In the genomic region with DNA sequence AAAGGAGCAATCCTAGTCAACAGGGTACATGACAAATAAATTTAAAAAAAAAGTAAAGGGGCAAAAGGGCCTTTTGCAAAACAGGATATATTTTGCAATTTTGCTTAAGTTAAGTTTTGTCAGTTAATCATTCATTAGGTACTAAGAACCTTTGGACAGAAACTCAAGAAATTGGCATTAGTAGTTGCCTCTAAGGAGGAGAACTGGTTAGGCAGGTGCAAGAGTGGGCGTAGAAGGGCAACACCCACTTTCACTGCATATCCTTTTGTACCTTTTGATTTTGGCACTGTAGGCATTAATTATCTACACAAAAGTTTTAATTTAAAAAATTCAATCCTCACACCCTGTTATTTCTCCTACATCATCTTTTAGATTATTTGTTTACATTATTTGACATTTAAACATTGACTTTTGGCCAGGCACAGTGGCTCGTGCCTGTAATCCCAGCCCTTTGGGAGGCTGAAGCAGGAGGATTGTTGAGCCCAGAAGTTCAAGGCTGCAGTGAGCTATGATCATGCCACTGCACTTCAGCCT, we compare ENCODE assay signal across 1 cellular context.
TF ChIP-seq lines count a peak whose summit lies in the region.

No MANE protein-coding gene starts in this region.

TF ChIP-seq in HepG2, 621 proteins besides CTCF, POLR2A, EP300 and RAD21 (continued from another document and continues in another):
- TF ChIP-seq, protein P1, sequence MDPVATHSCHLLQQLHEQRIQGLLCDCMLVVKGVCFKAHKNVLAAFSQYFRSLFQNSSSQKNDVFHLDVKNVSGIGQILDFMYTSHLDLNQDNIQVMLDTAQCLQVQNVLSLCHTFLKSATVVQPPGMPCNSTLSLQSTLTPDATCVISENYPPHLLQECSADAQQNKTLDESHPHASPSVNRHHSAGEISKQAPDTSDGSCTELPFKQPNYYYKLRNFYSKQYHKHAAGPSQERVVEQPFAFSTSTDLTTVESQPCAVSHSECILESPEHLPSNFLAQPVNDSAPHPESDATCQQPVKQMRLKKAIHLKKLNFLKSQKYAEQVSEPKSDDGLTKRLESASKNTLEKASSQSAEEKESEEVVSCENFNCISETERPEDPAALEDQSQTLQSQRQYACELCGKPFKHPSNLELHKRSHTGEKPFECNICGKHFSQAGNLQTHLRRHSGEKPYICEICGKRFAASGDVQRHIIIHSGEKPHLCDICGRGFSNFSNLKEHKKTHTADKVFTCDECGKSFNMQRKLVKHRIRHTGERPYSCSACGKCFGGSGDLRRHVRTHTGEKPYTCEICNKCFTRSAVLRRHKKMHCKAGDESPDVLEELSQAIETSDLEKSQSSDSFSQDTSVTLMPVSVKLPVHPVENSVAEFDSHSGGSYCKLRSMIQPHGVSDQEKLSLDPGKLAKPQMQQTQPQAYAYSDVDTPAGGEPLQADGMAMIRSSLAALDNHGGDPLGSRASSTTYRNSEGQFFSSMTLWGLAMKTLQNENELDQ (CRISPR knock-in tag; IDR thresholded peaks at IDR 0.05; ENCODE audit: borderline replicate concordance) = no peak
- TF ChIP-seq EHMT2 (IDR thresholded peaks at IDR 0.05; ENCODE audit: borderline replicate concordance, low read depth, low read length) = peak; percentile 47; the same call in 1 of the 2 replicates
- TF ChIP-seq, protein P2, sequence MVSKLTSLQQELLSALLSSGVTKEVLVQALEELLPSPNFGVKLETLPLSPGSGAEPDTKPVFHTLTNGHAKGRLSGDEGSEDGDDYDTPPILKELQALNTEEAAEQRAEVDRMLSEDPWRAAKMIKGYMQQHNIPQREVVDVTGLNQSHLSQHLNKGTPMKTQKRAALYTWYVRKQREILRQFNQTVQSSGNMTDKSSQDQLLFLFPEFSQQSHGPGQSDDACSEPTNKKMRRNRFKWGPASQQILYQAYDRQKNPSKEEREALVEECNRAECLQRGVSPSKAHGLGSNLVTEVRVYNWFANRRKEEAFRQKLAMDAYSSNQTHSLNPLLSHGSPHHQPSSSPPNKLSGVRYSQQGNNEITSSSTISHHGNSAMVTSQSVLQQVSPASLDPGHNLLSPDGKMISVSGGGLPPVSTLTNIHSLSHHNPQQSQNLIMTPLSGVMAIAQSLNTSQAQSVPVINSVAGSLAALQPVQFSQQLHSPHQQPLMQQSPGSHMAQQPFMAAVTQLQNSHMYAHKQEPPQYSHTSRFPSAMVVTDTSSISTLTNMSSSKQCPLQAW (CRISPR knock-in tag; IDR thresholded peaks at IDR 0.05) = 0 out of 2 replicates have a peak, but pooled peaks have one; percentile 31
- TF ChIP-seq ZNF264 (CRISPR knock-in tag; IDR thresholded peaks at IDR 0.05) = no peak
- no peak for TF ChIP-seq ZFP82 (CRISPR knock-in tag; IDR thresholded peaks at IDR 0.05; ENCODE audit: borderline replicate concordance)
- TF ChIP-seq PAF1 (CRISPR knock-in tag; IDR thresholded peaks at IDR 0.05) = no peak
- TF ChIP-seq NCOR1 (IDR thresholded peaks at IDR 0.05; ENCODE audit: borderline replicate concordance, low read length) = peak; percentile 82
- no peak for TF ChIP-seq ZNF274 (CRISPR knock-in tag; IDR thresholded peaks at IDR 0.05)
- no peak for TF ChIP-seq ZNF180 (CRISPR knock-in tag; IDR thresholded peaks at IDR 0.05; ENCODE audit: borderline replicate concordance, low read depth)
- no peak for TF ChIP-seq NKX3-1 (CRISPR knock-in tag; IDR thresholded peaks at IDR 0.05)
- no peak for TF ChIP-seq IKZF4 (CRISPR knock-in tag; IDR thresholded peaks at IDR 0.05; ENCODE audit: borderline replicate concordance, low read depth, not compliant biosample characterization)
- no peak for TF ChIP-seq CAMTA2 (CRISPR knock-in tag; IDR thresholded peaks at IDR 0.05; ENCODE audit: borderline replicate concordance)
- 0 out of 2 replicates have a peak, but pooled peaks have one; percentile 15 for TF ChIP-seq ZNF761 (CRISPR knock-in tag; conservative IDR thresholded peaks at IDR 0.05)
- TF ChIP-seq TAF15 (IDR thresholded peaks at IDR 0.05; ENCODE audit: low read depth, low read length, poor library complexity, severe bottlenecking) = no peak
- no peak for TF ChIP-seq KLF15 (CRISPR knock-in tag; IDR thresholded peaks at IDR 0.05; ENCODE audit: borderline replicate concordance)
- no peak for TF ChIP-seq ZNF552 (CRISPR knock-in tag; IDR thresholded peaks at IDR 0.05; ENCODE audit: borderline replicate concordance)
- TF ChIP-seq, protein P3, sequence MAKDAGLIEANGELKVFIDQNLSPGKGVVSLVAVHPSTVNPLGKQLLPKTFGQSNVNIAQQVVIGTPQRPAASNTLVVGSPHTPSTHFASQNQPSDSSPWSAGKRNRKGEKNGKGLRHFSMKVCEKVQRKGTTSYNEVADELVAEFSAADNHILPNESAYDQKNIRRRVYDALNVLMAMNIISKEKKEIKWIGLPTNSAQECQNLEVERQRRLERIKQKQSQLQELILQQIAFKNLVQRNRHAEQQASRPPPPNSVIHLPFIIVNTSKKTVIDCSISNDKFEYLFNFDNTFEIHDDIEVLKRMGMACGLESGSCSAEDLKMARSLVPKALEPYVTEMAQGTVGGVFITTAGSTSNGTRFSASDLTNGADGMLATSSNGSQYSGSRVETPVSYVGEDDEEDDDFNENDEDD (CRISPR knock-in tag; IDR thresholded peaks at IDR 0.05; ENCODE audit: borderline replicate concordance) = no peak
- no peak for TF ChIP-seq ZNF44 (CRISPR knock-in tag; IDR thresholded peaks at IDR 0.05)
- TF ChIP-seq ZNF780A (CRISPR knock-in tag; IDR thresholded peaks at IDR 0.05) = no peak
- TF ChIP-seq, protein P4, sequence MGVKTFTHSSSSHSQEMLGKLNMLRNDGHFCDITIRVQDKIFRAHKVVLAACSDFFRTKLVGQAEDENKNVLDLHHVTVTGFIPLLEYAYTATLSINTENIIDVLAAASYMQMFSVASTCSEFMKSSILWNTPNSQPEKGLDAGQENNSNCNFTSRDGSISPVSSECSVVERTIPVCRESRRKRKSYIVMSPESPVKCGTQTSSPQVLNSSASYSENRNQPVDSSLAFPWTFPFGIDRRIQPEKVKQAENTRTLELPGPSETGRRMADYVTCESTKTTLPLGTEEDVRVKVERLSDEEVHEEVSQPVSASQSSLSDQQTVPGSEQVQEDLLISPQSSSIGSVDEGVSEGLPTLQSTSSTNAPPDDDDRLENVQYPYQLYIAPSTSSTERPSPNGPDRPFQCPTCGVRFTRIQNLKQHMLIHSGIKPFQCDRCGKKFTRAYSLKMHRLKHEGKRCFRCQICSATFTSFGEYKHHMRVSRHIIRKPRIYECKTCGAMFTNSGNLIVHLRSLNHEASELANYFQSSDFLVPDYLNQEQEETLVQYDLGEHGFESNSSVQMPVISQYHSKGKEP (CRISPR knock-in tag; IDR thresholded peaks at IDR 0.05) = no peak
- TF ChIP-seq, protein P5, sequence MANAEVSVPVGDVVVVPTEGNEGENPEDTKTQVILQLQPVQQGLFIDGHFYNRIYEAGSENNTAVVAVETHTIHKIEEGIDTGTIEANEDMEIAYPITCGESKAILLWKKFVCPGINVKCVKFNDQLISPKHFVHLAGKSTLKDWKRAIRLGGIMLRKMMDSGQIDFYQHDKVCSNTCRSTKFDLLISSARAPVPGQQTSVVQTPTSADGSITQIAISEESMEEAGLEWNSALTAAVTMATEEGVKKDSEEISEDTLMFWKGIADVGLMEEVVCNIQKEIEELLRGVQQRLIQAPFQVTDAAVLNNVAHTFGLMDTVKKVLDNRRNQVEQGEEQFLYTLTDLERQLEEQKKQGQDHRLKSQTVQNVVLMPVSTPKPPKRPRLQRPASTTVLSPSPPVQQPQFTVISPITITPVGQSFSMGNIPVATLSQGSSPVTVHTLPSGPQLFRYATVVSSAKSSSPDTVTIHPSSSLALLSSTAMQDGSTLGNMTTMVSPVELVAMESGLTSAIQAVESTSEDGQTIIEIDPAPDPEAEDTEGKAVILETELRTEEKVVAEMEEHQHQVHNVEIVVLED (CRISPR knock-in tag; IDR thresholded peaks at IDR 0.05; ENCODE audit: borderline replicate concordance) = no peak
- TF ChIP-seq RBM39 (IDR thresholded peaks at IDR 0.05; ENCODE audit: low read depth, low read length, poor library complexity, severe bottlenecking) = no peak
- no peak for TF ChIP-seq GFI1 (CRISPR knock-in tag; IDR thresholded peaks at IDR 0.05; ENCODE audit: borderline replicate concordance)
- no peak for TF ChIP-seq ZSCAN12 (CRISPR knock-in tag; IDR thresholded peaks at IDR 0.05)
- TF ChIP-seq, protein P6, sequence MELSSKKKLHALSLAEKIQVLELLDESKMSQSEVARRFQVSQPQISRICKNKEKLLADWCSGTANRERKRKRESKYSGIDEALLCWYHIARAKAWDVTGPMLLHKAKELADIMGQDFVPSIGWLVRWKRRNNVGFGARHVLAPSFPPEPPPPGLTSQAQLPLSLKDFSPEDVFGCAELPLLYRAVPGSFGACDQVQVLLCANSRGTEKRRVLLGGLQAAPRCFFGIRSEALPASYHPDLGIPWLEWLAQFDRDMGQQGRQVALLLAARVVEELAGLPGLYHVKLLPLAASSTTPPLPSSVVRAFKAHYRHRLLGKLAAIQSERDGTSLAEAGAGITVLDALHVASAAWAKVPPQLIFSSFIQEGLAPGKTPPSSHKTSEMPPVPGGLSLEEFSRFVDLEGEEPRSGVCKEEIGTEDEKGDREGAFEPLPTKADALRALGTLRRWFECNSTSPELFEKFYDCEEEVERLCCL (CRISPR knock-in tag; IDR thresholded peaks at IDR 0.05; ENCODE audit: borderline replicate concordance) = no peak
- TF ChIP-seq HDAC1 (CRISPR knock-in tag; IDR thresholded peaks at IDR 0.05) = peak; percentile 58
- TF ChIP-seq, protein P7, sequence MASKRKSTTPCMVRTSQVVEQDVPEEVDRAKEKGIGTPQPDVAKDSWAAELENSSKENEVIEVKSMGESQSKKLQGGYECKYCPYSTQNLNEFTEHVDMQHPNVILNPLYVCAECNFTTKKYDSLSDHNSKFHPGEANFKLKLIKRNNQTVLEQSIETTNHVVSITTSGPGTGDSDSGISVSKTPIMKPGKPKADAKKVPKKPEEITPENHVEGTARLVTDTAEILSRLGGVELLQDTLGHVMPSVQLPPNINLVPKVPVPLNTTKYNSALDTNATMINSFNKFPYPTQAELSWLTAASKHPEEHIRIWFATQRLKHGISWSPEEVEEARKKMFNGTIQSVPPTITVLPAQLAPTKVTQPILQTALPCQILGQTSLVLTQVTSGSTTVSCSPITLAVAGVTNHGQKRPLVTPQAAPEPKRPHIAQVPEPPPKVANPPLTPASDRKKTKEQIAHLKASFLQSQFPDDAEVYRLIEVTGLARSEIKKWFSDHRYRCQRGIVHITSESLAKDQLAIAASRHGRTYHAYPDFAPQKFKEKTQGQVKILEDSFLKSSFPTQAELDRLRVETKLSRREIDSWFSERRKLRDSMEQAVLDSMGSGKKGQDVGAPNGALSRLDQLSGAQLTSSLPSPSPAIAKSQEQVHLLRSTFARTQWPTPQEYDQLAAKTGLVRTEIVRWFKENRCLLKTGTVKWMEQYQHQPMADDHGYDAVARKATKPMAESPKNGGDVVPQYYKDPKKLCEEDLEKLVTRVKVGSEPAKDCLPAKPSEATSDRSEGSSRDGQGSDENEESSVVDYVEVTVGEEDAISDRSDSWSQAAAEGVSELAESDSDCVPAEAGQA (IDR thresholded peaks at IDR 0.05; ENCODE audit: low read depth) = no peak
- TF ChIP-seq, protein P7 (CRISPR knock-in tag; IDR thresholded peaks at IDR 0.05; ENCODE audit: borderline replicate concordance) = no peak
- TF ChIP-seq ZNF7 (CRISPR knock-in tag; IDR thresholded peaks at IDR 0.05) = peak; percentile 99
- no peak for TF ChIP-seq RBFOX2 (IDR thresholded peaks at IDR 0.05; ENCODE audit: low read depth, low read length)
- TF ChIP-seq ZNF564 (CRISPR knock-in tag; IDR thresholded peaks at IDR 0.05) = no peak
- no peak for TF ChIP-seq ZNF335 (CRISPR knock-in tag; IDR thresholded peaks at IDR 0.05)
- TF ChIP-seq ZMAT3 (CRISPR knock-in tag; conservative IDR thresholded peaks at IDR 0.05) = no peak
- TF ChIP-seq, protein P8, sequence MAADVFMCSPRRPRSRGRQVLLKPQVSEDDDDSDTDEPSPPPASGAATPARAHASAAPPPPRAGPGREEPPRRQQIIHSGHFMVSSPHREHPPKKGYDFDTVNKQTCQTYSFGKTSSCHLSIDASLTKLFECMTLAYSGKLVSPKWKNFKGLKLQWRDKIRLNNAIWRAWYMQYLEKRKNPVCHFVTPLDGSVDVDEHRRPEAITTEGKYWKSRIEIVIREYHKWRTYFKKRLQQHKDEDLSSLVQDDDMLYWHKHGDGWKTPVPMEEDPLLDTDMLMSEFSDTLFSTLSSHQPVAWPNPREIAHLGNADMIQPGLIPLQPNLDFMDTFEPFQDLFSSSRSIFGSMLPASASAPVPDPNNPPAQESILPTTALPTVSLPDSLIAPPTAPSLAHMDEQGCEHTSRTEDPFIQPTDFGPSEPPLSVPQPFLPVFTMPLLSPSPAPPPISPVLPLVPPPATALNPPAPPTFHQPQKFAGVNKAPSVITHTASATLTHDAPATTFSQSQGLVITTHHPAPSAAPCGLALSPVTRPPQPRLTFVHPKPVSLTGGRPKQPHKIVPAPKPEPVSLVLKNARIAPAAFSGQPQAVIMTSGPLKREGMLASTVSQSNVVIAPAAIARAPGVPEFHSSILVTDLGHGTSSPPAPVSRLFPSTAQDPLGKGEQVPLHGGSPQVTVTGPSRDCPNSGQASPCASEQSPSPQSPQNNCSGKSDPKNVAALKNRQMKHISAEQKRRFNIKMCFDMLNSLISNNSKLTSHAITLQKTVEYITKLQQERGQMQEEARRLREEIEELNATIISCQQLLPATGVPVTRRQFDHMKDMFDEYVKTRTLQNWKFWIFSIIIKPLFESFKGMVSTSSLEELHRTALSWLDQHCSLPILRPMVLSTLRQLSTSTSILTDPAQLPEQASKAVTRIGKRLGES (CRISPR knock-in tag; IDR thresholded peaks at IDR 0.05; ENCODE audit: borderline replicate concordance) = no peak
- no peak for TF ChIP-seq ZNF557 (CRISPR knock-in tag; IDR thresholded peaks at IDR 0.05)
- no peak for TF ChIP-seq ARNT (IDR thresholded peaks at IDR 0.05)
- TF ChIP-seq, protein P9, sequence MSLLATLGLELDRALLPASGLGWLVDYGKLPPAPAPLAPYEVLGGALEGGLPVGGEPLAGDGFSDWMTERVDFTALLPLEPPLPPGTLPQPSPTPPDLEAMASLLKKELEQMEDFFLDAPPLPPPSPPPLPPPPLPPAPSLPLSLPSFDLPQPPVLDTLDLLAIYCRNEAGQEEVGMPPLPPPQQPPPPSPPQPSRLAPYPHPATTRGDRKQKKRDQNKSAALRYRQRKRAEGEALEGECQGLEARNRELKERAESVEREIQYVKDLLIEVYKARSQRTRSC (CRISPR knock-in tag; IDR thresholded peaks at IDR 0.05; ENCODE audit: low read depth) = no peak
- no peak for TF ChIP-seq TOPORS (CRISPR knock-in tag; IDR thresholded peaks at IDR 0.05)
- peak; percentile 85 for TF ChIP-seq ZMYM2 (CRISPR knock-in tag; IDR thresholded peaks at IDR 0.05)
- no peak for TF ChIP-seq ZNF232 (CRISPR knock-in tag; IDR thresholded peaks at IDR 0.05; ENCODE audit: borderline replicate concordance)
